8 cellular contexts compared by ENCODE assay signal in the genomic region with DNA sequence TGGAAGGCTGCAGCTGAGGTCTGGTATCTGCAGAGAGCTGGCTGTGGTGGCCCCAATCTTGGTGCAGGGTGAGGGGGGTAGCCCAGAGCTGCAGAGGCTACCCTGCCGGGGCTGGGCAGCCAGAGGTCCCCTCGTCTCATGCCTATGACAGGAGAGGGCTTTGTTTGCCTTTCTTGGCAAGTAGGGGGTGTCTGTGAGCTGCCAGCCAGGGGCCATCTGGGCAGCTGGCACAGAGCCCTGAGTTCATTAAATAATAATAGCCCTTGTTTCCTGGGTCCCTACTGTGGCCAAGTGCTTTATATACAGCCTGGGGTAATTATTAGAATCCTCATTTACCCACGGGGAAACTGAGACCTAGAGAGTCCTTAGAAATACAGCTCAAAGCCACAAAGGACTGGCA.
DNase-seq lines count a peak whose midpoint lies in the region; ATAC-seq and TF ChIP-seq lines count a peak whose summit lies in the region.

No MANE protein-coding gene starts in this region.

- no peak overlapping the region for H3K27ac ChIP-seq in brain microvascular endothelial cell

- no peak overlapping the region for H3K4me3 Mint-ChIP-seq in mesothelial cell of epicardium

- TF ChIP-seq CTCF in brain microvascular endothelial cell (IDR thresholded peaks at IDR 0.05; ENCODE audit: low read depth, low read length, missing control alignments) (peak; percentile 48), mesothelial cell of epicardium (IDR thresholded peaks at IDR 0.05; ENCODE audit: unreplicated experiment) (no peak)

- no peaks in the 10 kb centered on the region for H3K27me3 Mint-ChIP-seq in mesothelial cell of epicardium (ENCODE audit: low read depth)

- no peak for ATAC-seq in GM18520 (IDR thresholded peaks at IDR 0.05; ENCODE audit: unreplicated experiment)
- ATAC-seq in HG02885 (IDR thresholded peaks at IDR 0.05; ENCODE audit: poor library complexity, unreplicated experiment) = no peak
- ATAC-seq in GM18511 (IDR thresholded peaks at IDR 0.05; ENCODE audit: unreplicated experiment) = no peak

- H3K4me3 ChIP-seq in brain microvascular endothelial cell (ENCODE audit: low read depth, low read length) = no peak overlapping the region

- no peaks in the 10 kb centered on the region for H3K36me3 Mint-ChIP-seq in mesothelial cell of epicardium

- peaks cover 39% of the 10 kb centered on the region for H3K4me1 Mint-ChIP-seq in mesothelial cell of epicardium

- H3K27me3 ChIP-seq in brain microvascular endothelial cell (replicated peaks) = no peaks in the 10 kb centered on the region

- DNase-seq in DMS 273 treated with DMSO at 0.1 percent for 48 hours (lab: John Stamatoyannopoulos, UW) (peak; percentile 88), NCI-H2081 treated with DMSO at 0.1 percent for 48 hours (lab: John Stamatoyannopoulos, UW) (peak; percentile 5), brain microvascular endothelial cell (no peak), mesothelial cell of epicardium (ENCODE audit: low spot score in 2 of 2, unreplicated experiment in 2 of 2) (no peak), HCEC 1CT (no peak)

- no peaks in the 10 kb centered on the region for H3K36me3 ChIP-seq in brain microvascular endothelial cell (replicated peaks)

- H3K27ac Mint-ChIP-seq in mesothelial cell of epicardium = peak overlapping the region; percentile 72

- no peaks in the 10 kb centered on the region for H3K9me3 Mint-ChIP-seq in mesothelial cell of epicardium

- in situ Hi-C loops in brain microvascular endothelial cell (cut with HindIII; ENCODE audit: low pct_ligation_motif_present, low sequenced_read_pairs) = no loop called here

Comparison
In these comparisons a context has a peak if more than half of its experiments do, and no peak if none do; other contexts are left out.
1. DNase-seq: peak in DMS 273 treated with DMSO at 0.1 percent for 48 hours (single experiment) and NCI-H2081 treated with DMSO at 0.1 percent for 48 hours (single experiment); none in brain microvascular endothelial cell (single experiment), mesothelial cell of epicardium (0 of 2) and HCEC 1CT (single experiment).